ENCODE assay signal across 18 cellular contexts in the genomic region with DNA sequence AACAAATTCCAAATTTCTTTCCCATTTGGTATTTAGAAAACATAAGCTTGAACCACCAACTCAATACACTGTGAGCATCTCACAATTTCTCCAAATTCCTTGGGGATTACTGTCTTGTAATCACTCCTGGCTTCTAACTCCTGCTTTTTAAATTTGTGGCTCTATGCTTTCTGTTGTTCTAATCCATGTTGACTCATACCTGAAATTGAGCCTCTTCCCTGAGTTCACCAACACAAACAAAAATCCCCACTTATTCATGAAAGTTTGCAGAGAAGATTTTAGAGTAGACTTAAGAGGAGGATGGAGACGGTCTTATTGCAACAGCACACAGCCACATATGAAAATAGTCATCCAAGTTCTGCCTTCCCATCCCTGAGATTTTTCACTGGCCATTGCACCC.
A peak's percentile ranks its signal among the peaks of the same experiment; 100 is the strongest.
DNase-seq lines count a peak whose midpoint lies in the region; ATAC-seq, FAIRE-seq and TF ChIP-seq lines count a peak whose summit lies in the region.
"Had no signal": no experiment of that assay in that cellular context is flagged by ENCODE, and none has a peak within 500 bp of the region (broad histone marks: within the 10 kb centered on the region; RNA-seq: fewer than 3 reads in every experiment).

No MANE protein-coding gene starts in this region.

- no peaks in the 10 kb centered on the region for H3K27me3 Mint-ChIP-seq in astrocyte (ENCODE audit: low read depth, unreplicated experiment)
- H3K27me3 Mint-ChIP-seq in T-helper 2 cell treated with Interferon-gamma antibody and Interleukin-4, amounts not matched to agents 5 μg/mL and 100 μg/mL, for 36 hours (ENCODE audit: low read depth), result peaks cover 8% of the 10 kb centered on the region
- peaks cover 18% of the 10 kb centered on the region for H3K27me3 Mint-ChIP-seq in activated CD4-positive, alpha-beta T cell treated with anti-CD3 and anti-CD28 coated beads for 36 hours
- H3K27me3 Mint-ChIP-seq: naive thymus-derived CD8-positive, alpha-beta T cell had no signal

- POLR2A ChIA-PET in IMR-90 (lab: Charles Lee; ENCODE audit: unreplicated experiment), result no interaction called here
- POLR2A ChIA-PET in activated CD4-positive, alpha-beta T cell treated with anti-CD3 and anti-CD28 coated beads for 36 hours (lab: Charles Lee), result no interaction called here

- in situ Hi-C loops in IMR-90 (cut with MboI; ENCODE audit: low sequenced_read_pairs), result no loop called here

- peaks cover 0 to 4% of the 10 kb centered on the region in 2 experiments; a peak in 1 of 4 replicates for H3K79me1 ChIP-seq in IMR-90 (ENCODE audit: low read depth in 1 of 2, low read length in 2 of 2)

- no peak overlapping the region for H4K5ac ChIP-seq in IMR-90 (ENCODE audit: low read depth, low read length)

- peak overlapping the region; percentile 5; the same call in 1 of the 2 replicates for H3K14ac ChIP-seq in IMR-90 (replicated peaks; ENCODE audit: low read depth, low read length)

- ATAC-seq in IMR-90 (ENCODE audit: low read depth), result peak; percentile 65
- no peak for ATAC-seq in HG02981 (IDR thresholded peaks at IDR 0.05; ENCODE audit: unreplicated experiment)
- ATAC-seq in activated CD4-positive, alpha-beta T cell treated with anti-CD3 and anti-CD28 coated beads for 36 hours, result no peak
- no peak for ATAC-seq in HG02870 (IDR thresholded peaks at IDR 0.05; ENCODE audit: unreplicated experiment)
- ATAC-seq: activated T-cell treated with anti-CD3 and anti-CD28 coated beads, Interleukin-2, amount 50 U/mL, for 4 hours; naive thymus-derived CD8-positive, alpha-beta T cell had no signal

- H3K4ac ChIP-seq in IMR-90 (ENCODE audit: low read depth, low read length), result peak overlapping the region; percentile 58

- H3K56ac ChIP-seq in IMR-90 (ENCODE audit: extremely low read depth, insufficient read depth, low read length), result peak overlapping the region; percentile 27; the same call in 1 of the 2 replicates

- H3K4me2 ChIP-seq in DOHH2 (ENCODE audit: low read length) (peak overlapping the region; percentile 66), IMR-90 (ENCODE audit: low read depth, low read length) (peak overlapping the region; percentile 18; the same call in 1 of the 2 replicates), astrocyte (ENCODE audit: low read length) (peak overlapping the region; percentile 58)

- TF ChIP-seq POLR2A in IMR-90 (IDR thresholded peaks at IDR 0.05; ENCODE audit: low read depth, low read length), result no peak

- H4K20me1 ChIP-seq in DOHH2 (ENCODE audit: control insufficient read depth, insufficient read depth, low read depth, low read length) (no peaks in the 10 kb centered on the region), IMR-90 (ENCODE audit: insufficient read depth, low read length) (peaks cover 3% of the 10 kb centered on the region; the same call in 1 of the 2 replicates), astrocyte (ENCODE audit: insufficient read depth, low read length) (no peaks in the 10 kb centered on the region)

- H3F3A ChIP-seq in DOHH2 (ENCODE audit: control insufficient read depth, insufficient read depth), result peaks cover 49% of the 10 kb centered on the region

- peaks cover 100% of the 10 kb centered on the region for H3K4me1 ChIP-seq in DOHH2 (ENCODE audit: control insufficient read depth, low read length)
- peaks cover 17% of the 10 kb centered on the region for H3K4me1 ChIP-seq in IMR-90 (ENCODE audit: control insufficient read depth, insufficient read depth, low read length)
- peaks cover 12% of the 10 kb centered on the region for H3K4me1 ChIP-seq in astrocyte (ENCODE audit: insufficient read depth, low read length)
- peaks cover 90 to 96% of the 10 kb centered on the region in 2 experiments for H3K4me1 ChIP-seq in neutrophil (ENCODE audit: control insufficient read depth in 1 of 2, insufficient read depth in 1 of 2, low read depth in 1 of 2, low read length in 1 of 2)
- H3K4me1 ChIP-seq: colonic mucosa, prostate gland had no signal

- no peaks in the 10 kb centered on the region for H3K9me3 ChIP-seq in DOHH2 (ENCODE audit: control insufficient read depth, insufficient read depth, low read length)
- H3K9me3 ChIP-seq in IMR-90 (ENCODE audit: control insufficient read depth, insufficient read depth, low read length), result no peaks in the 10 kb centered on the region
- no peaks in the 10 kb centered on the region for H3K9me3 ChIP-seq in astrocyte (ENCODE audit: insufficient read depth, low read depth, low read length)
- no peaks in the 10 kb centered on the region for H3K9me3 ChIP-seq in neutrophil
- H3K9me3 ChIP-seq: colonic mucosa, left ventricle myocardium inferior, prostate gland had no signal

- peaks cover 8% of the 10 kb centered on the region for H3K36me3 ChIP-seq in DOHH2 (ENCODE audit: control insufficient read depth, low read length)
- H3K36me3 ChIP-seq in IMR-90 (ENCODE audit: control insufficient read depth, insufficient read depth, low read length), result no peaks in the 10 kb centered on the region
- H3K36me3 ChIP-seq in astrocyte (ENCODE audit: insufficient read depth, low read length), result no peaks in the 10 kb centered on the region
- H3K36me3 ChIP-seq in neutrophil, result no peaks in the 10 kb centered on the region
- H3K36me3 ChIP-seq: colonic mucosa, left ventricle myocardium inferior, prostate gland had no signal

- H2BK120ac ChIP-seq in IMR-90 (ENCODE audit: low read depth, low read length), result peak overlapping the region; percentile 86

- no CpG with 5 or more reads among the region's 1 CpG for WGBS in IMR-90 (ENCODE audit: extremely low coverage in 2 of 2, insufficient read length in 1 of 2), 2 experiments

- H3K36me3 Mint-ChIP-seq in astrocyte (ENCODE audit: low read depth, unreplicated experiment), result no peaks in the 10 kb centered on the region
- no peaks in the 10 kb centered on the region for H3K36me3 Mint-ChIP-seq in T-helper 2 cell treated with Interferon-gamma antibody and Interleukin-4, amounts not matched to agents 5 μg/mL and 100 μg/mL, for 36 hours (ENCODE audit: low read depth)
- H3K36me3 Mint-ChIP-seq in activated CD4-positive, alpha-beta T cell treated with anti-CD3 and anti-CD28 coated beads for 36 hours (ENCODE audit: low read depth), result no peaks in the 10 kb centered on the region
- H3K36me3 Mint-ChIP-seq: naive thymus-derived CD8-positive, alpha-beta T cell had no signal

- no peak for TF ChIP-seq RAD21 in IMR-90 (IDR thresholded peaks at IDR 0.05; ENCODE audit: low read length)

- H2AFZ ChIP-seq in IMR-90 (replicated peaks; ENCODE audit: low read length, poor library complexity), result no peak overlapping the region
- H2AFZ ChIP-seq in astrocyte (ENCODE audit: low read depth, low read length), result no peak overlapping the region

- FAIRE-seq in astrocyte (lab: Jason Lieb, UNC), result peak; percentile 82

- H3K27ac ChIP-seq in DOHH2 (ENCODE audit: low read depth, low read length), result peak overlapping the region; percentile 91
- H3K27ac ChIP-seq in IMR-90 (ENCODE audit: insufficient read depth, low read length), result no peak overlapping the region
- H3K27ac ChIP-seq in astrocyte (ENCODE audit: low read depth, low read length), result no peak overlapping the region
- peak overlapping the region; percentile 90 for H3K27ac ChIP-seq in neutrophil
- H3K27ac ChIP-seq: colonic mucosa, left ventricle myocardium inferior, prostate gland had no signal

- H3K9me3 Mint-ChIP-seq in astrocyte (ENCODE audit: unreplicated experiment), result no peaks in the 10 kb centered on the region
- no peaks in the 10 kb centered on the region for H3K9me3 Mint-ChIP-seq in T-helper 2 cell treated with Interferon-gamma antibody and Interleukin-4, amounts not matched to agents 5 μg/mL and 100 μg/mL, for 36 hours
- no peaks in the 10 kb centered on the region for H3K9me3 Mint-ChIP-seq in activated CD4-positive, alpha-beta T cell treated with anti-CD3 and anti-CD28 coated beads for 36 hours (ENCODE audit: low read depth)
- H3K9me3 Mint-ChIP-seq: activated T-cell treated with anti-CD3 and anti-CD28 coated beads, Interleukin-2, amount 50 U/mL, for 4 hours; naive thymus-derived CD8-positive, alpha-beta T cell had no signal

- H2BK15ac ChIP-seq in IMR-90 (ENCODE audit: low read depth, low read length), result no peak overlapping the region; the same call in 2 of the 3 replicates

- H2BK20ac ChIP-seq in IMR-90 (ENCODE audit: low read depth, low read length), result peak overlapping the region; percentile 79

- no peaks in the 10 kb centered on the region for H3K9me2 ChIP-seq in DOHH2 (replicated peaks; ENCODE audit: control insufficient read depth, low read length)

- peak overlapping the region in 1 of 2 experiments; percentile 22; a peak in 1 of 4 replicates for H4K8ac ChIP-seq in IMR-90 (ENCODE audit: low read depth in 2 of 2, low read length in 2 of 2)

- CTCF ChIA-PET in IMR-90 (lab: Yijun Ruan, JAX), result interaction anchor here (1.5 kb wide), 1 partner anchor 13 kb away, joined by 4 read pairs; no protein-coding TSS in a partner anchor
- CTCF ChIA-PET in activated CD4-positive, alpha-beta T cell treated with anti-CD3 and anti-CD28 coated beads for 36 hours (lab: Charles Lee), result interaction anchor here (1.4 to 2.6 kb wide), 5 partner anchors 7 to 250 kb away, joined by 3 to 14 read pairs (median 5); no protein-coding TSS in a partner anchor

- no peaks in the 10 kb centered on the region for H3K27me3 ChIP-seq in DOHH2 (ENCODE audit: control insufficient read depth, low read length)
- H3K27me3 ChIP-seq in IMR-90 (ENCODE audit: control insufficient read depth, insufficient read depth, low read length), result no peaks in the 10 kb centered on the region
- H3K27me3 ChIP-seq in astrocyte (ENCODE audit: insufficient read depth, low read length), result no peaks in the 10 kb centered on the region
- H3K27me3 ChIP-seq in neutrophil, result no peaks in the 10 kb centered on the region
- H3K27me3 ChIP-seq: colonic mucosa had no signal

- H3K4me1 Mint-ChIP-seq in astrocyte (ENCODE audit: low read depth, unreplicated experiment), result peaks cover 9% of the 10 kb centered on the region
- peaks cover 9% of the 10 kb centered on the region for H3K4me1 Mint-ChIP-seq in T-helper 2 cell treated with Interferon-gamma antibody and Interleukin-4, amounts not matched to agents 5 μg/mL and 100 μg/mL, for 36 hours (ENCODE audit: low read depth)
- H3K4me1 Mint-ChIP-seq in activated CD4-positive, alpha-beta T cell treated with anti-CD3 and anti-CD28 coated beads for 36 hours, result peaks cover 15% of the 10 kb centered on the region

- no peak overlapping the region for H3K18ac ChIP-seq in IMR-90 (ENCODE audit: low read depth, low read length)

- H2AK9ac ChIP-seq in IMR-90 (replicated peaks; ENCODE audit: low read depth, low read length, poor library complexity), result no peak overlapping the region

- H3K4me3 ChIP-seq in DOHH2 (ENCODE audit: low read length), result peak overlapping the region; percentile 26
- no peak overlapping the region for H3K4me3 ChIP-seq in IMR-90 (ENCODE audit: insufficient read depth, low read depth, low read length)
- no peak overlapping the region for H3K4me3 ChIP-seq in astrocyte (ENCODE audit: insufficient read depth, low read depth, low read length)
- H3K4me3 ChIP-seq in neutrophil (ENCODE audit: low read depth in 1 of 2, low read length in 1 of 2), result peak overlapping the region in 1 of 2 experiments; percentile 15
- H3K4me3 ChIP-seq: colonic mucosa, left ventricle myocardium inferior, prostate gland had no signal

- H2BK5ac ChIP-seq in IMR-90 (ENCODE audit: low read depth, low read length, poor library complexity, severe bottlenecking), result peak overlapping the region; percentile 51

- peak; percentile 88 for DNase-seq in IMR-90
- DNase-seq in astrocyte (ENCODE audit: low read depth), result peak; percentile 71
- no peak for DNase-seq in T-helper 2 cell treated with Interferon-gamma antibody and Interleukin-4, amounts not matched to agents 5 μg/mL and 100 μg/mL, for 36 hours (ENCODE audit: low spot score)
- DNase-seq in activated CD4-positive, alpha-beta T cell treated with anti-CD3 and anti-CD28 coated beads for 36 hours, result no peak
- DNase-seq: activated CD4-positive, alpha-beta T cell treated with anti-CD3 and anti-CD28 coated beads, Interleukin-2, amount 50 U/mL, for 4 hours; activated T-cell treated with anti-CD3 and anti-CD28 coated beads, Interleukin-2, amount 50 U/mL, for 4 hours; colonic mucosa; erythroblast; left ventricle myocardium inferior; naive thymus-derived CD8-positive, alpha-beta T cell; NCI-H1092 treated with DMSO at 0.1 percent for 48 hours; NK-92 treated with Interleukin-12 subunit alpha and Interleukin-12 subunit beta, amount 100 ng/mL, for 24 hours; SHP77 had no signal

- no peak overlapping the region for H3K4me3 Mint-ChIP-seq in astrocyte (ENCODE audit: unreplicated experiment)
- no peak overlapping the region for H3K4me3 Mint-ChIP-seq in T-helper 2 cell treated with Interferon-gamma antibody and Interleukin-4, amounts not matched to agents 5 μg/mL and 100 μg/mL, for 36 hours
- H3K4me3 Mint-ChIP-seq in activated CD4-positive, alpha-beta T cell treated with anti-CD3 and anti-CD28 coated beads for 36 hours, result no peak overlapping the region
- H3K4me3 Mint-ChIP-seq: activated T-cell treated with anti-CD3 and anti-CD28 coated beads, Interleukin-2, amount 50 U/mL, for 4 hours; naive thymus-derived CD8-positive, alpha-beta T cell had no signal

- H3K9me1 ChIP-seq in IMR-90 (ENCODE audit: insufficient read depth, low read length), result peaks cover 14% of the 10 kb centered on the region

- no TSS peak for BruUV-seq in IMR-90 (replicated peaks; lab: Mats Ljungman, UMichigan)

- H2AK5ac ChIP-seq in IMR-90 (ENCODE audit: low read depth, low read length), result no peak overlapping the region

- no peak overlapping the region for H3K23ac ChIP-seq in IMR-90 (ENCODE audit: low read depth, low read length)

- dilution Hi-C loops in IMR-90 (cut with HindIII; ENCODE audit: low sequenced_read_pairs, unreplicated experiment), result no loop called here

- no peaks in the 10 kb centered on the region for H3K79me2 ChIP-seq in DOHH2 (ENCODE audit: control insufficient read depth, low read length)
- H3K79me2 ChIP-seq in astrocyte (ENCODE audit: insufficient read depth, low read length), result no peaks in the 10 kb centered on the region

- intact Hi-C loops in IMR-90 (cut with micrococcal nuclease), result loop anchor here (5.0 kb wide), 1 partner anchor 254 kb away; a partner anchor contains a TSS
- intact Hi-C loops in activated CD4-positive, alpha-beta T cell treated with anti-CD3 and anti-CD28 coated beads for 36 hours (cut with DNase I, micrococcal nuclease), result loop anchor here (2.0 to 10.0 kb wide), 7 partner anchors 37 to 439 kb away; a partner anchor contains a TSS

- H3K9ac ChIP-seq in IMR-90 (ENCODE audit: low read depth, low read length) (no peak overlapping the region), astrocyte (ENCODE audit: low read length) (no peak overlapping the region)

- no peak overlapping the region for H3K27ac Mint-ChIP-seq in astrocyte (ENCODE audit: unreplicated experiment)
- no peak overlapping the region for H3K27ac Mint-ChIP-seq in T-helper 2 cell treated with Interferon-gamma antibody and Interleukin-4, amounts not matched to agents 5 μg/mL and 100 μg/mL, for 36 hours
- no peak overlapping the region for H3K27ac Mint-ChIP-seq in activated CD4-positive, alpha-beta T cell treated with anti-CD3 and anti-CD28 coated beads for 36 hours
- H3K27ac Mint-ChIP-seq: naive thymus-derived CD8-positive, alpha-beta T cell had no signal

- no peak for TF ChIP-seq CTCF in DOHH2 (IDR thresholded peaks at IDR 0.05; ENCODE audit: low read depth, low read length, poor library complexity, severe bottlenecking)
- TF ChIP-seq CTCF in IMR-90 (conservative IDR thresholded peaks at IDR 0.05; ENCODE audit: low read depth, low read length), result no peak
- TF ChIP-seq CTCF in astrocyte (IDR thresholded peaks at IDR 0.05; ENCODE audit: insufficient read depth, low read depth, low read length), result no peak
- TF ChIP-seq CTCF in neutrophil (IDR thresholded peaks at IDR 0.05), result no peak

- H4K91ac ChIP-seq in IMR-90 (ENCODE audit: insufficient read depth, low read depth, low read length), result peak overlapping the region; percentile 11; the same call in 1 of the 2 replicates

Comparison
In these comparisons a context has a peak if more than half of its experiments do, and no peak if none do; other contexts are left out.
1. H3K27ac ChIP-seq: peak in DOHH2 (single experiment) and neutrophil (single experiment); none in IMR-90 (single experiment) and astrocyte (single experiment).
2. DNase-seq: peak in IMR-90 (single experiment) and astrocyte (single experiment); none in T-helper 2 cell treated with Interferon-gamma antibody and Interleukin-4, amounts not matched to agents 5 μg/mL and 100 μg/mL, for 36 hours (single experiment) and activated CD4-positive, alpha-beta T cell treated with anti-CD3 and anti-CD28 coated beads for 36 hours (single experiment).
3. Peak in every context shown above with its lines, with median percentiles within 50 percentile points of each other: H3K4me2 ChIP-seq.